9 cellular contexts compared by ENCODE assay signal in the genomic region with DNA sequence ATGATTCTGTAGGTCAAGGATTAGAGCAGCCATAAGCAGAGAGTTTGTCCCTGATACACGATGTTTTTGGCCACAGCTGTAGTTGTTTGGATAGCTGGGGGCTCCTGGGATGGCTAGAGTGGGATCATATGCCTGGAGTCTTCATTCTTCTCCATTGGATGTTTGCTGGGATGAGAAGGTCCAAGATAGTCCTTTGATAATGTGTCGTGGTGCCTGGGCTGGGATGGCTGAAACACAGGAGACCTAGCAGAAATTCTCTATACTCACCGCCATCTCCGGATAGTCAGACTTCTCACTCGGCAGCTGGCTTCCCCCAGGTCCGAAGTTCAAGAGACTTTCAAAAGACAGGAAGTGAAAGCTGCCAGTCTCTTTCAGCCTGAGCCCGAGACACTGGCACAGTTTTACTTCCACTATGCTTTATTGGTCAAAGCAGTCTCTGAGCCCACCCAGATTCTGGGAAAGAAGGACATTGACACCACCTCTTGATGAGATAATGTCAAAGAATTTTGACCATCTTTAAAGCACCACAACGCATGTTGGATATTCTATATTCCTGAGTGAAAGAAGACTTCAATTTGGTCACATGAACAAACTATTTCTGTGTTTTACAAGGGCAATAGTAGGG. TPM values are rescaled to one million over a fixed set of nuclear protein-coding genes. Genes with fewer than 3 reads are reported as not detected.
DNase-seq lines count a peak whose midpoint lies in the region; ATAC-seq and TF ChIP-seq lines count a peak whose summit lies in the region.
"Had no signal": no experiment of that assay in that cellular context is flagged by ENCODE, and none has a peak within 500 bp of the region (broad histone marks: within the 10 kb centered on the region; RNA-seq: fewer than 3 reads in every experiment).

No MANE protein-coding gene starts in this region.

- H3K4me3 Mint-ChIP-seq in activated naive CD4-positive, alpha-beta T cell treated with anti-CD3 and anti-CD28 coated beads, Interleukin-2, amount 10 ng/mL, durations not matched to agents 7 days and 5 days, result no peak overlapping the region

- no peak overlapping the region for H3K27ac Mint-ChIP-seq in activated naive CD4-positive, alpha-beta T cell treated with anti-CD3 and anti-CD28 coated beads, Interleukin-2, amount 10 ng/mL, durations not matched to agents 7 days and 5 days

- intact Hi-C loops in dorsolateral prefrontal cortex (cut with DNase I), result no loop called here

- no peaks in the 10 kb centered on the region for H3K9me3 Mint-ChIP-seq in activated naive CD4-positive, alpha-beta T cell treated with anti-CD3 and anti-CD28 coated beads, Interleukin-2, amount 10 ng/mL, durations not matched to agents 7 days and 5 days

- ATAC-seq in GM21423 (IDR thresholded peaks at IDR 0.05; ENCODE audit: unreplicated experiment), result peak; percentile 94

- H3K27me3 Mint-ChIP-seq in activated naive CD4-positive, alpha-beta T cell treated with anti-CD3 and anti-CD28 coated beads, Interleukin-2, amount 10 ng/mL, durations not matched to agents 7 days and 5 days, result peaks cover 18% of the 10 kb centered on the region

- peak overlapping the region; percentile 67 for H3K27ac ChIP-seq in HL-60 (replicated peaks)
- peak overlapping the region in 5 of 59 donors; percentile 0 to 49 (median 18) for H3K27ac ChIP-seq in dorsolateral prefrontal cortex
- H3K27ac ChIP-seq: epithelial cell of prostate had no signal

- POLR2A ChIA-PET in HEK293T (lab: Yijun Ruan, JAX), result no interaction called here

- H3K4me1 Mint-ChIP-seq in activated naive CD4-positive, alpha-beta T cell treated with anti-CD3 and anti-CD28 coated beads, Interleukin-2, amount 10 ng/mL, durations not matched to agents 7 days and 5 days, result peaks cover 7% of the 10 kb centered on the region

- no peaks in the 10 kb centered on the region for H3K36me3 Mint-ChIP-seq in activated naive CD4-positive, alpha-beta T cell treated with anti-CD3 and anti-CD28 coated beads, Interleukin-2, amount 10 ng/mL, durations not matched to agents 7 days and 5 days

- H3K27me3 ChIP-seq in HL-60 (ENCODE audit: insufficient read depth, poor library complexity, severe bottlenecking) (no peaks in the 10 kb centered on the region), dorsolateral prefrontal cortex (no peaks in the 10 kb centered on the region)

- TF ChIP-seq POLR2A in GM15510 (IDR thresholded peaks at IDR 0.05; ENCODE audit: borderline replicate concordance, extremely low read depth, insufficient read length), result peak; percentile 21

- CTCF ChIA-PET in HEK293T (lab: Yijun Ruan, JAX), result no interaction called here
- CTCF ChIA-PET in activated naive CD4-positive, alpha-beta T cell treated with anti-CD3 and anti-CD28 coated beads, Interleukin-2, amount 10 ng/mL, durations not matched to agents 7 days and 5 days (lab: Charles Lee), result no interaction called here

- TF ChIP-seq CTCF in HL-60 (IDR thresholded peaks at IDR 0.05; ENCODE audit: insufficient read depth, low read length) (no peak), dorsolateral prefrontal cortex (IDR thresholded peaks at IDR 0.05 in 54 of 56, conservative IDR thresholded peaks at IDR 0.05 in 2 of 56; ENCODE audit: low read depth in 1 of 56, partially characterized antibody in 56 of 56) (no peak)

- DNase-seq in HL-60 (ENCODE audit: low read depth in 1 of 2, low spot score in 1 of 2) (peak in 1 of 2 experiments; percentile 80), dorsolateral prefrontal cortex (peak in 1 of 10 donors; percentile 34), renal cortical epithelial cell (ENCODE audit: low read depth) (peak; percentile 53), hepatic stellate cell (ENCODE audit: low spot score) (no peak), HEK293T (ENCODE audit: extremely low spot score) (no peak)
- no peak for DNase-seq in activated naive CD4-positive, alpha-beta T cell treated with anti-CD3 and anti-CD28 coated beads, Interleukin-2, amount 10 ng/mL, durations not matched to agents 7 days and 5 days

- H3K4me3 ChIP-seq in HL-60 (replicated peaks; ENCODE audit: insufficient read depth, low read length), result peak overlapping the region; percentile 31
- H3K4me3 ChIP-seq in dorsolateral prefrontal cortex, result peak overlapping the region in 46 of 59 donors; percentile 0 to 54 (median 32)

TF ChIP-seq in HEK293T, 16 proteins besides CTCF, POLR2A, EP300 and RAD21:
- TF ChIP-seq FOXK2 (IDR thresholded peaks at IDR 0.05) (no peak), BHLHE40 (IDR thresholded peaks at IDR 0.05; ENCODE audit: borderline replicate concordance) (no peak), L3MBTL2 (conservative IDR thresholded peaks at IDR 0.05) (no peak), ZNF384 (IDR thresholded peaks at IDR 0.05) (no peak), TARDBP (IDR thresholded peaks at IDR 0.05) (no peak), LEF1 (IDR thresholded peaks at IDR 0.05; ENCODE audit: borderline replicate concordance) (no peak), FOXM1 (IDR thresholded peaks at IDR 0.05; ENCODE audit: borderline replicate concordance) (no peak), ARNT (IDR thresholded peaks at IDR 0.05) (no peak), NFRKB (IDR thresholded peaks at IDR 0.05) (no peak), ELF4 (IDR thresholded peaks at IDR 0.05) (no peak), SP1 (IDR thresholded peaks at IDR 0.05) (no peak), SUZ12 (IDR thresholded peaks at IDR 0.05) (no peak), CTBP1 (IDR thresholded peaks at IDR 0.05; ENCODE audit: borderline replicate concordance) (no peak), FOXA1 (IDR thresholded peaks at IDR 0.05) (no peak), HDGF (IDR thresholded peaks at IDR 0.05; ENCODE audit: borderline replicate concordance) (no peak)
- TF ChIP-seq, protein P1, sequence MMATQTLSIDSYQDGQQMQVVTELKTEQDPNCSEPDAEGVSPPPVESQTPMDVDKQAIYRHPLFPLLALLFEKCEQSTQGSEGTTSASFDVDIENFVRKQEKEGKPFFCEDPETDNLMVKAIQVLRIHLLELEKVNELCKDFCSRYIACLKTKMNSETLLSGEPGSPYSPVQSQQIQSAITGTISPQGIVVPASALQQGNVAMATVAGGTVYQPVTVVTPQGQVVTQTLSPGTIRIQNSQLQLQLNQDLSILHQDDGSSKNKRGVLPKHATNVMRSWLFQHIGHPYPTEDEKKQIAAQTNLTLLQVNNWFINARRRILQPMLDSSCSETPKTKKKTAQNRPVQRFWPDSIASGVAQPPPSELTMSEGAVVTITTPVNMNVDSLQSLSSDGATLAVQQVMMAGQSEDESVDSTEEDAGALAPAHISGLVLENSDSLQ (IDR thresholded peaks at IDR 0.05), result no peak

RNA-seq across cellular contexts. Expression of gene MARCKS, which starts 16.0 kb away (rescaled TPM):
- total RNA-seq in dorsolateral prefrontal cortex (100 to 1,000 TPM in 31 of 120 experiments, 10 to 100 TPM in 89; 59.7 to 140 (median 92.6) TPM), renal cortical epithelial cell (74.0 and 94.8 TPM in 2 replicates)
